ENCODE assay signal across 20 cellular contexts in genomic region chr17:76363107-76363801, GRCh38.
"Had no signal": no experiment of that assay in that cellular context is flagged by ENCODE, and none has a peak within 500 bp of the region (broad histone marks: within the 10 kb centered on the region; RNA-seq: fewer than 3 reads in every experiment).

No MANE protein-coding gene starts in this region.

- H3K27me3 ChIP-seq: body of pancreas, cardiac muscle cell, heart right ventricle, neural progenitor cell had no signal

- H3K4me2 ChIP-seq: neural progenitor cell had no signal

- ATAC-seq: body of pancreas; heart right ventricle; left lobe of liver; naive thymus-derived CD8-positive, alpha-beta T cell had no signal

- H3K4me3 ChIP-seq: body of pancreas, cardiac muscle cell, heart right ventricle, neural progenitor cell, thoracic aorta had no signal

- DNase-seq: activated CD4-positive, alpha-beta memory T cell treated with anti-CD3 and anti-CD28 coated beads, Interleukin-2, amount 10 ng/mL, durations not matched to agents 7 days and 5 days; activated CD4-positive, alpha-beta T cell treated with anti-CD3 and anti-CD28 coated beads for 4 hours; activated CD4-positive, CD25-positive, alpha-beta regulatory T cell; activated gamma-delta T cell; activated naive CD4-positive, alpha-beta T cell treated with anti-CD3 and anti-CD28 coated beads, Interleukin-2, amount 50 U/mL, for 16 hours; anterior cingulate cortex; body of pancreas; cortex of kidney; endodermal cell; foreskin fibroblast; heart right ventricle; islet precursor cell; naive thymus-derived CD8-positive, alpha-beta T cell; stimulated activated CD4-positive, alpha-beta T cell treated with anti-CD3 and anti-CD28 coated beads, Interleukin-2, amount 100 ng/mL, for 48 hours; stimulated activated naive CD4-positive, alpha-beta T cell; T-helper 1 cell had no signal

- H3K9me3 ChIP-seq: body of pancreas, heart right ventricle, thoracic aorta had no signal

- H2AFZ ChIP-seq: neural progenitor cell had no signal

- H3K36me3 ChIP-seq: cardiac muscle cell, heart right ventricle, neural progenitor cell, thoracic aorta had no signal

- H3K9ac ChIP-seq: neural progenitor cell had no signal

- H3K27ac ChIP-seq: body of pancreas, cardiac muscle cell, neural progenitor cell, thoracic aorta had no signal
